15 cellular contexts compared by ENCODE assay signal in the genomic region with DNA sequence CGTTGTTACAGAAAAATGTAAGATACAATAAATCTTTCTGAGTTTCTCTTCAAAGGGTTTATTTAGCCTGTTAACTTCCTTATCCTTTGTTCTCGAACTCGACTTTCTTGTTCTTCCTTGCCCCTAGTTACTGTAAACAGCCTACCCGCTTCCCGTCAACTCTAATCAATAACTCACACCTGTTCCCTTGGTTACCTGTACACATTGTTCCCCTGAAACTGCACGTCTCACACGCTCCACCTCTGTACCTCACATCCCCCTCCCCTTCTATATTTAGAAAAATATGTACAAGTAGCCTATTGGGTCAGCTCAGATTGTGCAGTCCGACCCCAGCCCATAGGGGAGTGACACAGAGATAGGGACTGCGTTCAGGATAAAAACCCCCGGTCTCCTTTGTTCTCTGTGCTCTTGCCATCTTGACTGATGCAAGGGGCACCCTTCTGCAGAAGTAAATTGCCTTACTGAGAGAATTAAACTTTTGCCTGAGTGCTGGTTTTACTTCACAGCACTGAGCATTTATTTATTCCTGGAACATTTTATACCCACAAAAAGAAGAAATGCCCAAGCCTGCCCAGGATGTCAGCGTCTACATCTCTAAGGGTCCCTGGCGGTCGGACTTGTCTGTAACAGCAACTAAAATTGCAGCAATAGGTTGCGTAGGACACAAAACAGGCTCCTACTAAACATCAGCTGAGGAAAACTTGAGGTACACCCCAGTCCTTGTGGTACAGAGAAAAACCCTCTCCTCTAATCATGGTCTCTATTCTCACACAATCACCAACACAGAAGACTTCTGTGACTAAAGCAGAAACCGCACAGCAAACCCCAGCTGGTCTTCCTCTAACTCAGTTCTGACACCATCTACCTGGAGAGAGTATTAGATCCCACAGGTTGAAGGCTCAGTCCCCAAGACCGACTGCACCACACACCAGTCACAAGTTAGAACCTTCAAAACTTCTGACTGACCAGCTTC. TPM values are rescaled to one million over a fixed set of nuclear protein-coding genes. Genes with fewer than 3 reads are reported as not detected.
DNase-seq lines count a peak whose midpoint lies in the region; ATAC-seq, FAIRE-seq and TF ChIP-seq lines count a peak whose summit lies in the region.
"Had no signal": no experiment of that assay in that cellular context is flagged by ENCODE, and none has a peak within 500 bp of the region (broad histone marks: within the 10 kb centered on the region; RNA-seq: fewer than 3 reads in every experiment).

No MANE protein-coding gene starts in this region.

- H3K9me3 Mint-ChIP-seq in activated CD8-positive, alpha-beta T cell treated with anti-CD3 and anti-CD28 coated beads for 36 hours = peaks cover 5% of the 10 kb centered on the region
- H3K9me3 Mint-ChIP-seq in activated CD8-positive, alpha-beta T cell treated with anti-CD3 and anti-CD28 coated beads, Interleukin-2, amount 10 ng/mL, durations not matched to agents 7 days and 5 days (ENCODE audit: insufficient read depth) = no peaks in the 10 kb centered on the region
- H3K9me3 Mint-ChIP-seq in activated T-helper 17 cell treated with anti-CD3 and anti-CD28 coated beads, Interleukin-2, amount 50 U/mL, for 72 hours = no peaks in the 10 kb centered on the region
- H3K9me3 Mint-ChIP-seq in stimulated activated naive B cell treated with anti-CD40 and anti-IgM and Interleukin-4, amounts not matched to agents 10 μg/mL and 1 μg/mL and 100 μg/mL, for 72 hours = peaks cover 0 to 6% of the 10 kb centered on the region in 2 donors

- no peak for ATAC-seq in activated CD8-positive, alpha-beta T cell treated with anti-CD3 and anti-CD28 coated beads for 36 hours
- no peak for ATAC-seq in activated CD8-positive, alpha-beta T cell treated with anti-CD3 and anti-CD28 coated beads, Interleukin-2, amount 10 ng/mL, durations not matched to agents 7 days and 5 days
- peak; percentile 83 for ATAC-seq in activated T-helper 17 cell treated with anti-CD3 and anti-CD28 coated beads, Interleukin-2, amount 50 U/mL, for 72 hours (replicated peaks)
- ATAC-seq in stimulated activated naive B cell treated with anti-CD40 and anti-IgM and Interleukin-4, amounts not matched to agents 10 μg/mL and 1 μg/mL and 100 μg/mL, for 72 hours (replicated peaks) = no peak
- ATAC-seq in GM19328 (IDR thresholded peaks at IDR 0.05; ENCODE audit: unreplicated experiment) = no peak

- intact Hi-C loops in activated CD8-positive, alpha-beta T cell treated with anti-CD3 and anti-CD28 coated beads for 36 hours (cut with micrococcal nuclease) = no loop called here

- H3K9me3 ChIP-seq in keratinocyte (ENCODE audit: control insufficient read depth, low read depth, low read length) = peaks cover 2% of the 10 kb centered on the region

- no peaks in the 10 kb centered on the region for H3K27me3 ChIP-seq in keratinocyte (ENCODE audit: control insufficient read depth, extremely low read depth, insufficient read depth, low read length)
- H3K27me3 ChIP-seq: cardiac muscle cell had no signal

- no peak for FAIRE-seq in keratinocyte (lab: Jason Lieb, UNC)
- FAIRE-seq: G401.6, islet of Langerhans had no signal

- peaks cover 59% of the 10 kb centered on the region for H3K36me3 Mint-ChIP-seq in activated CD8-positive, alpha-beta T cell treated with anti-CD3 and anti-CD28 coated beads for 36 hours (ENCODE audit: low read depth)
- H3K36me3 Mint-ChIP-seq in activated CD8-positive, alpha-beta T cell treated with anti-CD3 and anti-CD28 coated beads, Interleukin-2, amount 10 ng/mL, durations not matched to agents 7 days and 5 days (ENCODE audit: low read depth) = peaks cover 39% of the 10 kb centered on the region
- H3K36me3 Mint-ChIP-seq in activated T-helper 17 cell treated with anti-CD3 and anti-CD28 coated beads, Interleukin-2, amount 50 U/mL, for 72 hours (ENCODE audit: low read depth) = peaks cover 98% of the 10 kb centered on the region
- peaks cover 45 to 61% of the 10 kb centered on the region in 2 donors for H3K36me3 Mint-ChIP-seq in stimulated activated naive B cell treated with anti-CD40 and anti-IgM and Interleukin-4, amounts not matched to agents 10 μg/mL and 1 μg/mL and 100 μg/mL, for 72 hours

- TF ChIP-seq CTCF in activated CD8-positive, alpha-beta T cell treated with anti-CD3 and anti-CD28 coated beads for 36 hours (IDR thresholded peaks at IDR 0.05) = no peak
- no peak for TF ChIP-seq CTCF in keratinocyte (optimal IDR thresholded peaks at IDR 0.05 in 1 of 3, IDR thresholded peaks at IDR 0.05 in 1 of 3, conservative IDR thresholded peaks at IDR 0.05 in 1 of 3; ENCODE audit: extremely low read depth in 1 of 3, insufficient read depth in 2 of 3, low read length in 3 of 3)
- TF ChIP-seq CTCF in coronary artery (IDR thresholded peaks at IDR 0.05) = no peak

- no peak for DNase-seq in activated CD8-positive, alpha-beta T cell treated with anti-CD3 and anti-CD28 coated beads for 36 hours
- no peak for DNase-seq in activated CD8-positive, alpha-beta T cell treated with anti-CD3 and anti-CD28 coated beads, Interleukin-2, amount 10 ng/mL, durations not matched to agents 7 days and 5 days
- DNase-seq in keratinocyte (ENCODE audit: low read depth, low spot score) (no peak), NAMALWA (ENCODE audit: low spot score) (no peak), coronary artery (ENCODE audit: low spot score) (no peak)
- no peak for DNase-seq in stimulated activated naive B cell treated with anti-CD40 and anti-IgM and Interleukin-4, amounts not matched to agents 10 μg/mL and 1 μg/mL and 100 μg/mL, for 72 hours
- DNase-seq: NCI-H1048; occipital lobe; stimulated activated CD4-positive, alpha-beta T cell treated with anti-CD3 and anti-CD28 coated beads, Interleukin-2, amount 100 ng/mL, for 48 hours; substantia nigra had no signal

- H2AFZ ChIP-seq in keratinocyte (ENCODE audit: control insufficient read depth, low read length) = no peak overlapping the region

- H3K4me3 ChIP-seq in keratinocyte (ENCODE audit: control insufficient read depth in 2 of 3, extremely low read depth in 1 of 3, insufficient read depth in 2 of 3, low read depth in 1 of 3, low read length in 3 of 3) = no peak overlapping the region
- H3K4me3 ChIP-seq in coronary artery = no peak overlapping the region
- H3K4me3 ChIP-seq: cardiac muscle cell had no signal

- POLR2A ChIA-PET in activated CD8-positive, alpha-beta T cell treated with anti-CD3 and anti-CD28 coated beads for 36 hours (lab: Charles Lee) = no interaction called here
- POLR2A ChIA-PET in activated CD8-positive, alpha-beta T cell treated with anti-CD3 and anti-CD28 coated beads, Interleukin-2, amount 10 ng/mL, durations not matched to agents 7 days and 5 days (lab: Charles Lee) = interaction anchor here (0.6 kb wide), 1 partner anchor 11 kb away, joined by 3 read pairs; a partner anchor contains a TSS

- H3K36me3 ChIP-seq in keratinocyte (ENCODE audit: control insufficient read depth in 2 of 2, extremely low read depth in 1 of 2, insufficient read depth in 2 of 2, low read length in 2 of 2) = peaks cover 11 to 23% of the 10 kb centered on the region in 2 experiments

- H3K9me1 ChIP-seq in keratinocyte (ENCODE audit: control insufficient read depth, extremely low read depth, insufficient read depth, low read length) = no peaks in the 10 kb centered on the region

- H3K4me2 ChIP-seq in keratinocyte (ENCODE audit: control insufficient read depth, extremely low read depth, insufficient read depth, low read depth, low read length) = no peak overlapping the region

- no peaks in the 10 kb centered on the region for H3K27me3 Mint-ChIP-seq in activated CD8-positive, alpha-beta T cell treated with anti-CD3 and anti-CD28 coated beads for 36 hours
- H3K27me3 Mint-ChIP-seq in activated CD8-positive, alpha-beta T cell treated with anti-CD3 and anti-CD28 coated beads, Interleukin-2, amount 10 ng/mL, durations not matched to agents 7 days and 5 days (ENCODE audit: low read depth) = no peaks in the 10 kb centered on the region
- no peaks in the 10 kb centered on the region for H3K27me3 Mint-ChIP-seq in activated T-helper 17 cell treated with anti-CD3 and anti-CD28 coated beads, Interleukin-2, amount 50 U/mL, for 72 hours
- no peaks in the 10 kb centered on the region for H3K27me3 Mint-ChIP-seq in stimulated activated naive B cell treated with anti-CD40 and anti-IgM and Interleukin-4, amounts not matched to agents 10 μg/mL and 1 μg/mL and 100 μg/mL, for 72 hours

- H3K79me2 ChIP-seq in keratinocyte (ENCODE audit: control insufficient read depth, insufficient read depth, low read length) = peaks cover 90% of the 10 kb centered on the region

- CTCF ChIA-PET in activated CD8-positive, alpha-beta T cell treated with anti-CD3 and anti-CD28 coated beads for 36 hours (lab: Charles Lee) = interaction anchor here (1.2 kb wide), 1 partner anchor 31 kb away, joined by 3 read pairs; no protein-coding TSS in a partner anchor
- CTCF ChIA-PET in activated CD8-positive, alpha-beta T cell treated with anti-CD3 and anti-CD28 coated beads, Interleukin-2, amount 10 ng/mL, durations not matched to agents 7 days and 5 days (lab: Charles Lee) = no interaction called here

- peak overlapping the region; percentile 66 for H3K27ac ChIP-seq in keratinocyte (ENCODE audit: control insufficient read depth, insufficient read depth, low read length)
- H3K27ac ChIP-seq in coronary artery = no peak overlapping the region
- H3K27ac ChIP-seq: cardiac muscle cell had no signal

- peak overlapping the region; percentile 2 for H3K27ac Mint-ChIP-seq in activated CD8-positive, alpha-beta T cell treated with anti-CD3 and anti-CD28 coated beads for 36 hours
- H3K27ac Mint-ChIP-seq in activated CD8-positive, alpha-beta T cell treated with anti-CD3 and anti-CD28 coated beads, Interleukin-2, amount 10 ng/mL, durations not matched to agents 7 days and 5 days = no peak overlapping the region
- peak overlapping the region; percentile 96 for H3K27ac Mint-ChIP-seq in activated T-helper 17 cell treated with anti-CD3 and anti-CD28 coated beads, Interleukin-2, amount 50 U/mL, for 72 hours
- peak overlapping the region; percentile 14 for H3K27ac Mint-ChIP-seq in stimulated activated naive B cell treated with anti-CD40 and anti-IgM and Interleukin-4, amounts not matched to agents 10 μg/mL and 1 μg/mL and 100 μg/mL, for 72 hours

- H3K9ac ChIP-seq in keratinocyte (ENCODE audit: control insufficient read depth, extremely low read depth, insufficient read depth, low read length) = peak overlapping the region; percentile 43

- H3K4me1 Mint-ChIP-seq in activated CD8-positive, alpha-beta T cell treated with anti-CD3 and anti-CD28 coated beads for 36 hours (ENCODE audit: low read depth) = peaks cover 40% of the 10 kb centered on the region
- peaks cover 14% of the 10 kb centered on the region for H3K4me1 Mint-ChIP-seq in activated CD8-positive, alpha-beta T cell treated with anti-CD3 and anti-CD28 coated beads, Interleukin-2, amount 10 ng/mL, durations not matched to agents 7 days and 5 days (ENCODE audit: low read depth)
- peaks cover 30% of the 10 kb centered on the region for H3K4me1 Mint-ChIP-seq in activated T-helper 17 cell treated with anti-CD3 and anti-CD28 coated beads, Interleukin-2, amount 50 U/mL, for 72 hours
- peaks cover 22 to 53% of the 10 kb centered on the region in 2 donors for H3K4me1 Mint-ChIP-seq in stimulated activated naive B cell treated with anti-CD40 and anti-IgM and Interleukin-4, amounts not matched to agents 10 μg/mL and 1 μg/mL and 100 μg/mL, for 72 hours

- dilution Hi-C loops in keratinocyte (cut with MboI; ENCODE audit: extremely low pct_ligation_motif_present, low sequenced_read_pairs) = no loop called here

- no peak overlapping the region for H3K4me3 Mint-ChIP-seq in activated CD8-positive, alpha-beta T cell treated with anti-CD3 and anti-CD28 coated beads for 36 hours
- H3K4me3 Mint-ChIP-seq in activated CD8-positive, alpha-beta T cell treated with anti-CD3 and anti-CD28 coated beads, Interleukin-2, amount 10 ng/mL, durations not matched to agents 7 days and 5 days = no peak overlapping the region
- peak overlapping the region; percentile 61 for H3K4me3 Mint-ChIP-seq in activated T-helper 17 cell treated with anti-CD3 and anti-CD28 coated beads, Interleukin-2, amount 50 U/mL, for 72 hours
- no peak overlapping the region for H3K4me3 Mint-ChIP-seq in stimulated activated naive B cell treated with anti-CD40 and anti-IgM and Interleukin-4, amounts not matched to agents 10 μg/mL and 1 μg/mL and 100 μg/mL, for 72 hours

- peaks cover 3% of the 10 kb centered on the region for H3K4me1 ChIP-seq in keratinocyte (ENCODE audit: control insufficient read depth, extremely low read depth, insufficient read depth, low read length)

- peaks cover 6% of the 10 kb centered on the region for H4K20me1 ChIP-seq in keratinocyte (ENCODE audit: control insufficient read depth, extremely low read depth, insufficient read depth, low read length)

RNA-seq across cellular contexts. Expression of a gene that starts 11.3 kb away (rescaled TPM):
- total RNA-seq in activated CD8-positive, alpha-beta T cell treated with anti-CD3 and anti-CD28 coated beads for 36 hours = 100 to 1,000 TPM; 127 to 132 TPM
- 10 to 100 TPM; 38.2 to 40.2 TPM for total RNA-seq in activated CD8-positive, alpha-beta T cell treated with anti-CD3 and anti-CD28 coated beads, Interleukin-2, amount 10 ng/mL, durations not matched to agents 7 days and 5 days
- 100 to 1,000 TPM in 1 of 2 donors, 10 to 100 TPM in 1; 66.0 to 204 TPM for total RNA-seq in activated T-helper 17 cell treated with anti-CD3 and anti-CD28 coated beads, Interleukin-2, amount 50 U/mL, for 72 hours
- polyA plus RNA-seq in keratinocyte = 77.2 to 92.4 TPM (median 89.2 TPM) in 3 replicates
- polyA plus RNA-seq in keratinocyte (2011; ENCODE audit: low read depth) = 105 TPM
- 78.5 and 113 TPM in 2 replicates for polyA plus RNA-seq in keratinocyte (2011; cell fraction: cytosol; rRNA removed)
- polyA plus RNA-seq in keratinocyte (2011; cell fraction: nucleus; rRNA removed) = 84.1 and 91.4 TPM in 2 replicates
- polyA plus RNA-seq in keratinocyte (2012; ENCODE audit: low replicate concordance) = 56.9 and 66.5 TPM in 2 replicates
- 66.9 to 72.3 TPM (median 72.1 TPM) in 3 replicates for polyA minus RNA-seq in keratinocyte
- polyA minus RNA-seq in keratinocyte (2011; cell fraction: cytosol; rRNA and poly(A)+ RNA removed) = 67.3 TPM
- polyA minus RNA-seq in keratinocyte (2011; cell fraction: nucleus; rRNA and poly(A)+ RNA removed) = 29.9 and 42.0 TPM in 2 replicates
